9 cellular contexts compared by ENCODE assay signal in genomic region chr17:61699032-61699431, GRCh38.
"Had no signal": no experiment of that assay in that cellular context is flagged by ENCODE, and none has a peak within 500 bp of the region (broad histone marks: within the 10 kb centered on the region; RNA-seq: fewer than 3 reads in every experiment).

No MANE protein-coding gene starts in this region.

- H3K4me3 ChIP-seq: GM23338 had no signal

- DNase-seq: H9, HCEC 1CT, HFFc6, Kasumi-1 had no signal

- H3K4me2 ChIP-seq: GM23338, KMS-11 had no signal

- H3K27ac ChIP-seq: HL-60, KMS-11 had no signal

- H2AFZ ChIP-seq: GM23338 had no signal

- H3K9ac ChIP-seq: KMS-11 had no signal

- FAIRE-seq: H1, HepG2 had no signal

- ATAC-seq: GM23338, HepG2 had no signal
